9 cellular contexts compared by ENCODE assay signal in genomic region chr15:57592426-57592825, GRCh38. TPM values are rescaled to one million over a fixed set of nuclear protein-coding genes. Genes with fewer than 3 reads are reported as not detected.
DNase-seq lines count a peak whose midpoint lies in the region; ATAC-seq and TF ChIP-seq lines count a peak whose summit lies in the region.
"Had no signal": no experiment of that assay in that cellular context is flagged by ENCODE, and none has a peak within 500 bp of the region (broad histone marks: within the 10 kb centered on the region; RNA-seq: fewer than 3 reads in every experiment).

No MANE protein-coding gene starts in this region.

- no peaks in the 10 kb centered on the region for H3K9me3 Mint-ChIP-seq in activated CD4-positive, alpha-beta memory T cell treated with anti-CD3 and anti-CD28 coated beads for 36 hours
- H3K9me3 Mint-ChIP-seq in activated CD4-positive, alpha-beta memory T cell treated with anti-CD3 and anti-CD28 coated beads, Interleukin-2, amount 10 ng/mL, durations not matched to agents 7 days and 5 days = no peaks in the 10 kb centered on the region
- H3K9me3 Mint-ChIP-seq in activated naive CD8-positive, alpha-beta T cell treated with anti-CD3 and anti-CD28 coated beads, Interleukin-2, amount 50 U/mL, for 24 hours = no peaks in the 10 kb centered on the region
- no peaks in the 10 kb centered on the region for H3K9me3 Mint-ChIP-seq in stimulated activated naive CD8-positive, alpha-beta T cell treated with anti-CD3 and anti-CD28 coated beads, Interleukin-15, amount 100 ng/mL, for 72 hours
- H3K9me3 Mint-ChIP-seq: central memory CD8-positive, alpha-beta T cell had no signal

- POLR2A ChIA-PET in activated CD4-positive, alpha-beta memory T cell treated with anti-CD3 and anti-CD28 coated beads for 36 hours (lab: Charles Lee) = no interaction called here
- POLR2A ChIA-PET in activated CD4-positive, alpha-beta memory T cell treated with anti-CD3 and anti-CD28 coated beads, Interleukin-2, amount 10 ng/mL, durations not matched to agents 7 days and 5 days (lab: Charles Lee) = no interaction called here

- peaks cover 20% of the 10 kb centered on the region for H3K4me1 Mint-ChIP-seq in activated CD4-positive, alpha-beta memory T cell treated with anti-CD3 and anti-CD28 coated beads for 36 hours (ENCODE audit: low read depth)
- peaks cover 16% of the 10 kb centered on the region for H3K4me1 Mint-ChIP-seq in activated CD4-positive, alpha-beta memory T cell treated with anti-CD3 and anti-CD28 coated beads, Interleukin-2, amount 10 ng/mL, durations not matched to agents 7 days and 5 days
- peaks cover 21% of the 10 kb centered on the region for H3K4me1 Mint-ChIP-seq in activated naive CD8-positive, alpha-beta T cell treated with anti-CD3 and anti-CD28 coated beads, Interleukin-2, amount 50 U/mL, for 24 hours
- peaks cover 9% of the 10 kb centered on the region for H3K4me1 Mint-ChIP-seq in stimulated activated naive CD8-positive, alpha-beta T cell treated with anti-CD3 and anti-CD28 coated beads, Interleukin-15, amount 100 ng/mL, for 72 hours

- H3K4me1 ChIP-seq in lung (ENCODE audit: control insufficient read depth in 2 of 2, insufficient read depth in 2 of 2, low read length in 2 of 2) (peaks cover 0 to 20% of the 10 kb centered on the region in 2 donors), suprapubic skin (peaks cover 76% of the 10 kb centered on the region)

- no peak for ATAC-seq in activated naive CD8-positive, alpha-beta T cell treated with anti-CD3 and anti-CD28 coated beads, Interleukin-2, amount 50 U/mL, for 24 hours
- ATAC-seq in lung (ENCODE audit: insufficient read depth, low FRiP score) = no peak
- ATAC-seq in stimulated activated naive CD8-positive, alpha-beta T cell treated with anti-CD3 and anti-CD28 coated beads, Interleukin-15, amount 100 ng/mL, for 72 hours = no peak

- H3K9me3 ChIP-seq in lung (ENCODE audit: control insufficient read depth in 2 of 2, insufficient read depth in 1 of 2, low read length in 1 of 2) = no peaks in the 10 kb centered on the region
- H3K9me3 ChIP-seq in suprapubic skin = no peaks in the 10 kb centered on the region

- no peak overlapping the region for H3K27ac Mint-ChIP-seq in activated CD4-positive, alpha-beta memory T cell treated with anti-CD3 and anti-CD28 coated beads for 36 hours
- no peak overlapping the region for H3K27ac Mint-ChIP-seq in activated CD4-positive, alpha-beta memory T cell treated with anti-CD3 and anti-CD28 coated beads, Interleukin-2, amount 10 ng/mL, durations not matched to agents 7 days and 5 days
- no peak overlapping the region for H3K27ac Mint-ChIP-seq in activated naive CD8-positive, alpha-beta T cell treated with anti-CD3 and anti-CD28 coated beads, Interleukin-2, amount 50 U/mL, for 24 hours
- no peak overlapping the region for H3K27ac Mint-ChIP-seq in stimulated activated naive CD8-positive, alpha-beta T cell treated with anti-CD3 and anti-CD28 coated beads, Interleukin-15, amount 100 ng/mL, for 72 hours

- peak overlapping the region; percentile 61 for H3K4me3 ChIP-seq in lung
- peak overlapping the region; percentile 52 for H3K4me3 ChIP-seq in suprapubic skin

- intact Hi-C loops in activated CD4-positive, alpha-beta memory T cell treated with anti-CD3 and anti-CD28 coated beads for 36 hours (cut with micrococcal nuclease) = no loop called here

- peak overlapping the region; percentile 31 for H3K4me3 Mint-ChIP-seq in activated CD4-positive, alpha-beta memory T cell treated with anti-CD3 and anti-CD28 coated beads for 36 hours
- H3K4me3 Mint-ChIP-seq in activated CD4-positive, alpha-beta memory T cell treated with anti-CD3 and anti-CD28 coated beads, Interleukin-2, amount 10 ng/mL, durations not matched to agents 7 days and 5 days = no peak overlapping the region
- H3K4me3 Mint-ChIP-seq in activated naive CD8-positive, alpha-beta T cell treated with anti-CD3 and anti-CD28 coated beads, Interleukin-2, amount 50 U/mL, for 24 hours = peak overlapping the region; percentile 21
- no peak overlapping the region for H3K4me3 Mint-ChIP-seq in stimulated activated naive CD8-positive, alpha-beta T cell treated with anti-CD3 and anti-CD28 coated beads, Interleukin-15, amount 100 ng/mL, for 72 hours
- H3K4me3 Mint-ChIP-seq: central memory CD8-positive, alpha-beta T cell had no signal

- H3K36me3 ChIP-seq in lung (ENCODE audit: control insufficient read depth in 2 of 2, insufficient read depth in 2 of 2, low read length in 2 of 2) = no peaks in the 10 kb centered on the region
- H3K36me3 ChIP-seq in suprapubic skin = no peaks in the 10 kb centered on the region

- TF ChIP-seq POLR2A in suprapubic skin (IDR thresholded peaks at IDR 0.05) = no peak

- no peak for DNase-seq in activated CD4-positive, alpha-beta memory T cell treated with anti-CD3 and anti-CD28 coated beads for 36 hours
- no peak for DNase-seq in activated CD4-positive, alpha-beta memory T cell treated with anti-CD3 and anti-CD28 coated beads, Interleukin-2, amount 10 ng/mL, durations not matched to agents 7 days and 5 days
- DNase-seq in activated naive CD8-positive, alpha-beta T cell treated with anti-CD3 and anti-CD28 coated beads, Interleukin-2, amount 50 U/mL, for 24 hours = no peak
- DNase-seq in lung (ENCODE audit: low spot score) (no peak), suprapubic skin (ENCODE audit: low spot score in 2 of 2) (no peak), DMS 273 treated with DMSO at 0.1 percent for 48 hours (lab: John Stamatoyannopoulos, UW) (no peak), hypothalamus (lab: John Stamatoyannopoulos, UW) (no peak)
- DNase-seq in stimulated activated naive CD8-positive, alpha-beta T cell treated with anti-CD3 and anti-CD28 coated beads, Interleukin-15, amount 100 ng/mL, for 72 hours = no peak

- CTCF ChIA-PET in activated CD4-positive, alpha-beta memory T cell treated with anti-CD3 and anti-CD28 coated beads for 36 hours (lab: Charles Lee) = no interaction called here
- CTCF ChIA-PET in activated CD4-positive, alpha-beta memory T cell treated with anti-CD3 and anti-CD28 coated beads, Interleukin-2, amount 10 ng/mL, durations not matched to agents 7 days and 5 days (lab: Charles Lee) = no interaction called here

- peaks cover 22% of the 10 kb centered on the region for H3K27me3 Mint-ChIP-seq in activated CD4-positive, alpha-beta memory T cell treated with anti-CD3 and anti-CD28 coated beads for 36 hours
- peaks cover 36% of the 10 kb centered on the region for H3K27me3 Mint-ChIP-seq in activated CD4-positive, alpha-beta memory T cell treated with anti-CD3 and anti-CD28 coated beads, Interleukin-2, amount 10 ng/mL, durations not matched to agents 7 days and 5 days
- H3K27me3 Mint-ChIP-seq in activated naive CD8-positive, alpha-beta T cell treated with anti-CD3 and anti-CD28 coated beads, Interleukin-2, amount 50 U/mL, for 24 hours = peaks cover 28% of the 10 kb centered on the region
- peaks cover 62% of the 10 kb centered on the region for H3K27me3 Mint-ChIP-seq in stimulated activated naive CD8-positive, alpha-beta T cell treated with anti-CD3 and anti-CD28 coated beads, Interleukin-15, amount 100 ng/mL, for 72 hours

- no peak for TF ChIP-seq EP300 in suprapubic skin (IDR thresholded peaks at IDR 0.05)

- no peaks in the 10 kb centered on the region for H3K36me3 Mint-ChIP-seq in activated CD4-positive, alpha-beta memory T cell treated with anti-CD3 and anti-CD28 coated beads for 36 hours
- no peaks in the 10 kb centered on the region for H3K36me3 Mint-ChIP-seq in activated CD4-positive, alpha-beta memory T cell treated with anti-CD3 and anti-CD28 coated beads, Interleukin-2, amount 10 ng/mL, durations not matched to agents 7 days and 5 days (ENCODE audit: low read depth)
- no peaks in the 10 kb centered on the region for H3K36me3 Mint-ChIP-seq in activated naive CD8-positive, alpha-beta T cell treated with anti-CD3 and anti-CD28 coated beads, Interleukin-2, amount 50 U/mL, for 24 hours (ENCODE audit: low read depth)

- TF ChIP-seq CTCF in lung (IDR thresholded peaks at IDR 0.05; ENCODE audit: control extremely low read depth, extremely low read depth) (no peak), suprapubic skin (IDR thresholded peaks at IDR 0.05) (no peak)

- peak overlapping the region; percentile 20 to 99 for H3K27ac ChIP-seq in lung (ENCODE audit: low read depth in 1 of 2, low read length in 1 of 2)
- H3K27ac ChIP-seq in suprapubic skin = peak overlapping the region; percentile 65

- H3K27me3 ChIP-seq in lung (ENCODE audit: control insufficient read depth, insufficient read depth) (no peaks in the 10 kb centered on the region), suprapubic skin (no peaks in the 10 kb centered on the region)

- WGBS in lung, 2 donors = 59 to 79% methylated on average over 5 of the region's 5 CpGs
- 56% methylated on average over 5 of the region's 5 CpGs for WGBS in suprapubic skin

RNA-seq across cellular contexts. Expression of gene MYZAP, which starts 0.7 kb away (rescaled TPM):
- total RNA-seq in activated CD4-positive, alpha-beta memory T cell treated with anti-CD3 and anti-CD28 coated beads for 36 hours = under 1 TPM; 0.55 to 0.63 TPM
- total RNA-seq in activated CD4-positive, alpha-beta memory T cell treated with anti-CD3 and anti-CD28 coated beads, Interleukin-2, amount 10 ng/mL, durations not matched to agents 7 days and 5 days = under 1 TPM in 1 of 2 experiments, not detected in 1; 0.18 TPM
- total RNA-seq in lung (10 to 100 TPM in 1 of 2 donors, 1 to 10 TPM in 1; 6.9 to 36.9 TPM), suprapubic skin (10 to 100 TPM in 2 of 4 donors, 1 to 10 TPM in 2; 8.6 to 14.9 (median 11.6) TPM)
- 10 to 100 TPM in 1 of 2 donors, 1 to 10 TPM in 1; 9.0 to 14.2 TPM for polyA plus RNA-seq in lung

Comparison
In these comparisons a context has a peak if more than half of its experiments do, and no peak if none do; other contexts are left out.
1. H3K4me3 Mint-ChIP-seq: peak in activated CD4-positive, alpha-beta memory T cell treated with anti-CD3 and anti-CD28 coated beads for 36 hours (single experiment) and activated naive CD8-positive, alpha-beta T cell treated with anti-CD3 and anti-CD28 coated beads, Interleukin-2, amount 50 U/mL, for 24 hours (single experiment); none in activated CD4-positive, alpha-beta memory T cell treated with anti-CD3 and anti-CD28 coated beads, Interleukin-2, amount 10 ng/mL, durations not matched to agents 7 days and 5 days (single experiment) and stimulated activated naive CD8-positive, alpha-beta T cell treated with anti-CD3 and anti-CD28 coated beads, Interleukin-15, amount 100 ng/mL, for 72 hours (0 of 2).
2. RNA of gene MYZAP, which starts 0.7 kb away (total RNA-seq): 6.9 to 36.9 TPM in lung and 8.6 to 14.9 TPM in suprapubic skin; 0.55 to 0.63 TPM in activated CD4-positive, alpha-beta memory T cell treated with anti-CD3 and anti-CD28 coated beads for 36 hours and 0.18 TPM in activated CD4-positive, alpha-beta memory T cell treated with anti-CD3 and anti-CD28 coated beads, Interleukin-2, amount 10 ng/mL, durations not matched to agents 7 days and 5 days; every median in the first group is over 4 times any median in the second.